15 cellular contexts compared by ENCODE assay signal in genomic region chr12:14601692-14602091, GRCh38. TPM values are rescaled to one million over a fixed set of nuclear protein-coding genes. Genes with fewer than 3 reads are reported as not detected.
"Had no signal": no experiment of that assay in that cellular context is flagged by ENCODE, and none has a peak within 500 bp of the region (broad histone marks: within the 10 kb centered on the region; RNA-seq: fewer than 3 reads in every experiment).

No MANE protein-coding gene starts in this region.

- H3K36me3 Mint-ChIP-seq: neural progenitor cell had no signal

- ATAC-seq: activated T-helper 17 cell treated with anti-CD3 and anti-CD28 coated beads, Interleukin-2, amount 50 U/mL, for 72 hours; gastroesophageal sphincter; upper lobe of right lung had no signal

- H3K4me3 ChIP-seq: adrenal gland, gastroesophageal sphincter, neural progenitor cell, ovary, testis, upper lobe of right lung had no signal

- H3K27me3 ChIP-seq: adrenal gland, gastroesophageal sphincter, neural progenitor cell, ovary, testis, upper lobe of right lung had no signal

- H3K4me1 Mint-ChIP-seq: activated naive CD4-positive, alpha-beta T cell treated with anti-CD3 and anti-CD28 coated beads, Interleukin-2, amount 10 ng/mL, durations not matched to agents 7 days and 5 days; activated T-helper 17 cell treated with anti-CD3 and anti-CD28 coated beads, Interleukin-2, amount 50 U/mL, for 72 hours; central memory CD8-positive, alpha-beta T cell; neural progenitor cell had no signal

- DNase-seq: activated CD4-positive, alpha-beta T cell treated with anti-CD3 and anti-CD28 coated beads for 48 hours; activated CD8-positive, alpha-beta memory T cell treated with anti-CD3 and anti-CD28 coated beads for 24 hours; activated naive CD4-positive, alpha-beta T cell treated with anti-CD3 and anti-CD28 coated beads, Interleukin-2, amount 10 ng/mL, durations not matched to agents 7 days and 5 days; adrenal gland; hippocampal formation; ovary; stimulated activated CD4-positive, alpha-beta T cell treated with anti-CD3 and anti-CD28 coated beads, Interleukin-4, amount 100 ng/mL, for 24 hours; testis; upper lobe of right lung had no signal

- H3K4me2 ChIP-seq: neural progenitor cell had no signal

- H3K27ac ChIP-seq: adrenal gland, gastroesophageal sphincter, neural progenitor cell, ovary, testis, upper lobe of right lung had no signal

- H3K27me3 Mint-ChIP-seq: dendritic cell treated with granulocyte-macrophage colony-stimulating factor and Interleukin-4, amounts not matched to agents 40 ng/mL and 50 ng/mL, for 4 days had no signal

- H3K36me3 ChIP-seq: adrenal gland, gastroesophageal sphincter, ovary, upper lobe of right lung had no signal

- H3K4me1 ChIP-seq: adrenal gland, gastroesophageal sphincter, neural progenitor cell, testis, upper lobe of right lung had no signal

- H2AFZ ChIP-seq: neural progenitor cell had no signal

- H3K27ac Mint-ChIP-seq: activated naive CD4-positive, alpha-beta T cell treated with anti-CD3 and anti-CD28 coated beads, Interleukin-2, amount 10 ng/mL, durations not matched to agents 7 days and 5 days; activated T-helper 17 cell treated with anti-CD3 and anti-CD28 coated beads, Interleukin-2, amount 50 U/mL, for 72 hours; dendritic cell treated with granulocyte-macrophage colony-stimulating factor and Interleukin-4, amounts not matched to agents 40 ng/mL and 50 ng/mL, for 4 days; neural progenitor cell; stimulated activated naive CD8-positive, alpha-beta T cell treated with anti-CD3 and anti-CD28 coated beads, Interleukin-15, Interleukin-2, amounts not matched to agents 100 ng/mL and 50 ng/mL, for 24 hours had no signal

- H3K4me3 Mint-ChIP-seq: activated naive CD4-positive, alpha-beta T cell treated with anti-CD3 and anti-CD28 coated beads, Interleukin-2, amount 10 ng/mL, durations not matched to agents 7 days and 5 days; activated T-helper 17 cell treated with anti-CD3 and anti-CD28 coated beads, Interleukin-2, amount 50 U/mL, for 72 hours; central memory CD8-positive, alpha-beta T cell; dendritic cell treated with granulocyte-macrophage colony-stimulating factor and Interleukin-4, amounts not matched to agents 40 ng/mL and 50 ng/mL, for 4 days; neural progenitor cell; stimulated activated naive CD8-positive, alpha-beta T cell treated with anti-CD3 and anti-CD28 coated beads, Interleukin-15, Interleukin-2, amounts not matched to agents 100 ng/mL and 50 ng/mL, for 24 hours had no signal

- H3K9ac ChIP-seq: neural progenitor cell had no signal

- H3K9me3 ChIP-seq: ovary, testis had no signal

RNA-seq across cellular contexts. Expression of gene PLBD1, which starts 34.0 kb away (rescaled TPM):
- total RNA-seq: activated T-helper 17 cell treated with anti-CD3 and anti-CD28 coated beads, Interleukin-2, amount 50 U/mL, for 72 hours had no signal
